In the genomic region with DNA sequence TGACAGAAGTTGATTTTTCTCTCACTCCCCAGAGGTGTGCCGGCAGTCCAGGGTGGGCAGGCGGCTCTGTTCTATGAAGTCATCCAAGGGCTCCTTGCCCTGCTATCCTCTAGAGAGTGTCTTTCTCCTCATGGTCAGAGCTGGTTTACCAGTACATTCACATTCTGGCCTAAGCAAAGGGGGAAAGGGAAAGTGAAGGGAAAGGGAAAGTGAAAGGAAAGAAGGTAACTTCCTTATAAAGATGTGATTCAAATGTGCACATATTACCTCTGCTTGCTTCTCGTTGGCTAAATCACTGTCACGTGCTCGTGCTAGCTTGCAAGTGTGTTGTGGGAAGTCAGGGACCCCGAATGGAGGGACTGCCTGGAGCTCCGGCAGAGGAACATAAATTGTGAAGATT, we compare ENCODE assay signal across 8 cellular contexts.
DNase-seq lines count a peak whose midpoint lies in the region; ATAC-seq and TF ChIP-seq lines count a peak whose summit lies in the region.

No MANE protein-coding gene starts in this region.

- H3K9me3 Mint-ChIP-seq in stimulated activated naive B cell treated with anti-CD40 and anti-IgM and Interleukin-4, amounts not matched to agents 10 μg/mL and 1 μg/mL and 100 μg/mL, for 72 hours = peaks cover 0 to 5% of the 10 kb centered on the region in 2 donors

- peak overlapping the region; percentile 68 to 79 for H3K4me3 Mint-ChIP-seq in stimulated activated naive B cell treated with anti-CD40 and anti-IgM and Interleukin-4, amounts not matched to agents 10 μg/mL and 1 μg/mL and 100 μg/mL, for 72 hours

- peaks cover 13 to 35% of the 10 kb centered on the region in 2 donors for H3K4me1 Mint-ChIP-seq in stimulated activated naive B cell treated with anti-CD40 and anti-IgM and Interleukin-4, amounts not matched to agents 10 μg/mL and 1 μg/mL and 100 μg/mL, for 72 hours

- peaks cover 0 to 4% of the 10 kb centered on the region in 2 donors for H3K36me3 Mint-ChIP-seq in stimulated activated naive B cell treated with anti-CD40 and anti-IgM and Interleukin-4, amounts not matched to agents 10 μg/mL and 1 μg/mL and 100 μg/mL, for 72 hours

- peak; percentile 63 to 74 for ATAC-seq in stimulated activated naive B cell treated with anti-CD40 and anti-IgM and Interleukin-4, amounts not matched to agents 10 μg/mL and 1 μg/mL and 100 μg/mL, for 72 hours (replicated peaks)

- no peak for TF ChIP-seq CTCF in choroid plexus epithelial cell (conservative IDR thresholded peaks at IDR 0.05; ENCODE audit: low read depth, low read length)

- peak; percentile 8 for DNase-seq in SKM-1 treated with dmso at 0.1 percent for 144 hours (lab: John Stamatoyannopoulos, UW; ENCODE audit: unreplicated experiment)
- DNase-seq in SKM-1 (lab: John Stamatoyannopoulos, UW; ENCODE audit: unreplicated experiment) = no peak
- DNase-seq in OCI-M1 (lab: John Stamatoyannopoulos, UW) = peak; percentile 97
- DNase-seq in choroid plexus epithelial cell (ENCODE audit: low read depth) = peak; percentile 71
- peak; percentile 29 for DNase-seq in stimulated activated naive B cell treated with anti-CD40 and anti-IgM and Interleukin-4, amounts not matched to agents 10 μg/mL and 1 μg/mL and 100 μg/mL, for 72 hours
- no peak for DNase-seq in NCI-H146 (lab: John Stamatoyannopoulos, UW)
- no peak for DNase-seq in iPS-NIHi11 (ENCODE audit: low spot score)
- no peak for DNase-seq in activated gamma-delta T cell (lab: John Stamatoyannopoulos, UW)

- H3K27me3 Mint-ChIP-seq in stimulated activated naive B cell treated with anti-CD40 and anti-IgM and Interleukin-4, amounts not matched to agents 10 μg/mL and 1 μg/mL and 100 μg/mL, for 72 hours = peaks cover 0 to 4% of the 10 kb centered on the region in 2 donors

- peak overlapping the region; percentile 87 for H3K27ac Mint-ChIP-seq in stimulated activated naive B cell treated with anti-CD40 and anti-IgM and Interleukin-4, amounts not matched to agents 10 μg/mL and 1 μg/mL and 100 μg/mL, for 72 hours

- H3K4me3 ChIP-seq in choroid plexus epithelial cell (ENCODE audit: low read depth, low read length) = no peak overlapping the region

Comparison
In these comparisons a context has a peak if more than half of its experiments do, and no peak if none do; other contexts are left out.
1. DNase-seq: peak in SKM-1 treated with dmso at 0.1 percent for 144 hours (single experiment), OCI-M1 (single experiment), choroid plexus epithelial cell (single experiment) and stimulated activated naive B cell treated with anti-CD40 and anti-IgM and Interleukin-4, amounts not matched to agents 10 μg/mL and 1 μg/mL and 100 μg/mL, for 72 hours (single experiment); none in SKM-1 (single experiment), NCI-H146 (single experiment), iPS-NIHi11 (single experiment) and activated gamma-delta T cell (single experiment).